Comparison of ENCODE assay signal across 7 cellular contexts in genomic region chr16:30844346-30844670, GRCh38. TPM values are rescaled to one million over a fixed set of nuclear protein-coding genes. Genes with fewer than 3 reads are reported as not detected.
"Had no signal": no experiment of that assay in that cellular context is flagged by ENCODE, and none has a peak within 500 bp of the region (broad histone marks: within the 10 kb centered on the region; RNA-seq: fewer than 3 reads in every experiment).

No MANE protein-coding gene starts in this region.

- H3K4me3 Mint-ChIP-seq: WTC11 had no signal

- H3K9me3 ChIP-seq: thoracic aorta had no signal

- H3K36me3 Mint-ChIP-seq: activated CD8-positive, alpha-beta memory T cell treated with anti-CD3 and anti-CD28 coated beads, Interleukin-2, amount 10 ng/mL, durations not matched to agents 7 days and 5 days; activated naive CD8-positive, alpha-beta T cell treated with anti-CD3 and anti-CD28 coated beads, Interleukin-2, amount 10 ng/mL, durations not matched to agents 7 days and 5 days; natural killer cell treated with Interleukin-12 subunit alpha and Interleukin-12 subunit beta and Interleukin-15 and Interleukin-18, amount 100 ng/mL, for 72 hours had no signal

- H3K36me3 ChIP-seq: thoracic aorta had no signal

- H3K27ac Mint-ChIP-seq: WTC11 had no signal

- H3K27me3 Mint-ChIP-seq: natural killer cell treated with Interleukin-12 subunit alpha and Interleukin-12 subunit beta and Interleukin-15 and Interleukin-18, amount 100 ng/mL, for 72 hours; progenitor cell of endocrine pancreas had no signal

- H3K9me3 Mint-ChIP-seq: activated naive CD8-positive, alpha-beta T cell treated with anti-CD3 and anti-CD28 coated beads, Interleukin-2, amount 10 ng/mL, durations not matched to agents 7 days and 5 days; natural killer cell treated with Interleukin-12 subunit alpha and Interleukin-12 subunit beta and Interleukin-15 and Interleukin-18, amount 100 ng/mL, for 72 hours had no signal

RNA-seq across cellular contexts. Expression of gene CTF1, which starts 52.1 kb away (rescaled TPM):
- total RNA-seq: occipital lobe had no signal
